ENCODE assay signal across 9 cellular contexts in genomic region chr5:122515709-122516431, GRCh38.
DNase-seq lines count a peak whose midpoint lies in the region; ATAC-seq, FAIRE-seq and TF ChIP-seq lines count a peak whose summit lies in the region.
"Had no signal": no experiment of that assay in that cellular context is flagged by ENCODE, and none has a peak within 500 bp of the region (broad histone marks: within the 10 kb centered on the region; RNA-seq: fewer than 3 reads in every experiment).

No MANE protein-coding gene starts in this region.

- H3K4me1 ChIP-seq in PC-3 (ENCODE audit: insufficient read depth, low read length) (no peaks in the 10 kb centered on the region), H1 (replicated peaks in 1 of 4; ENCODE audit: control insufficient read depth in 3 of 4, insufficient read depth in 4 of 4, low read length in 3 of 4) (peaks cover 0 to 4% (median 0%) of the 10 kb centered on the region in 4 experiments; a peak in 4 of 7 replicates)

- H3K23me2 ChIP-seq in H1 (ENCODE audit: low read depth, low read length), result no peaks in the 10 kb centered on the region

- TF ChIP-seq RAD21 in H1 (IDR thresholded peaks at IDR 0.05 in 1 of 2, conservative IDR thresholded peaks at IDR 0.05 in 1 of 2; ENCODE audit: low read depth in 2 of 2, low read length in 2 of 2), result peak; percentile 99 to 100

- TF ChIP-seq POLR2A in H1 (IDR thresholded peaks at IDR 0.05; ENCODE audit: control extremely low read depth in 1 of 2, low read depth in 2 of 2, low read length in 2 of 2), result no peak

- no peak overlapping the region for H3K23ac ChIP-seq in H1 (ENCODE audit: insufficient read length)

- no peak overlapping the region for H4K8ac ChIP-seq in H1 (ENCODE audit: extremely low read depth, insufficient read depth, low read length)

- ATAC-seq in GM19351 (IDR thresholded peaks at IDR 0.05; ENCODE audit: unreplicated experiment) (peak; percentile 80), PC-3 (peak; percentile 89), HG03139 (IDR thresholded peaks at IDR 0.05; ENCODE audit: unreplicated experiment) (no peak)
- ATAC-seq in effector memory CD8-positive, alpha-beta T cell (replicated peaks), result no peak

- H2AFZ ChIP-seq in PC-3 (ENCODE audit: low read length) (no peak overlapping the region), H1 (ENCODE audit: low read length) (peak overlapping the region; percentile 15; the same call in 1 of the 2 replicates)

- peak overlapping the region; percentile 34; the same call in 1 of the 2 replicates for H2BK15ac ChIP-seq in H1 (ENCODE audit: low read length)

- H3K36me3 Mint-ChIP-seq in effector memory CD8-positive, alpha-beta T cell (ENCODE audit: insufficient read depth), result no peaks in the 10 kb centered on the region

- H3K4me3 Mint-ChIP-seq in effector memory CD8-positive, alpha-beta T cell, result no peak overlapping the region

- no peaks in the 10 kb centered on the region for H3K9me3 ChIP-seq in PC-3 (ENCODE audit: low read length)
- no peaks in the 10 kb centered on the region; a peak in 1 of 4 replicates for H3K9me3 ChIP-seq in H1 (ENCODE audit: insufficient read depth in 2 of 2, low read depth in 1 of 2, low read length in 1 of 2)

- no peaks in the 10 kb centered on the region for H3F3A ChIP-seq in PC-3 (ENCODE audit: low read length, unreplicated experiment)

- POLR2A ChIA-PET in BJ (lab: Charles Lee), result no interaction called here
- POLR2A ChIA-PET in PC-3 (lab: Charles Lee; ENCODE audit: unreplicated experiment), result no interaction called here
- POLR2A ChIA-PET in H1 (lab: Charles Lee; ENCODE audit: partially characterized antibody), result no interaction called here

- H4K5ac ChIP-seq in H1 (ENCODE audit: insufficient read length, low read depth, low read length), result no peak overlapping the region

- peak overlapping the region; percentile 75 for H3K4ac ChIP-seq in H1 (replicated peaks; ENCODE audit: insufficient read length, low read depth, low read length)

- H3K27me3 Mint-ChIP-seq in effector memory CD8-positive, alpha-beta T cell, result peaks cover 0 to 9% of the 10 kb centered on the region in 2 donors

- H3K4me3 ChIP-seq in BJ (ENCODE audit: low read depth, low read length) (no peak overlapping the region), PC-3 (ENCODE audit: low read length) (no peak overlapping the region), H1 (ENCODE audit: extremely low read depth in 1 of 4, insufficient read depth in 2 of 4, low read depth in 3 of 4, low read length in 4 of 4) (no peak overlapping the region)

- H3K14ac ChIP-seq in H1 (ENCODE audit: insufficient read length), result no peak overlapping the region

- intact Hi-C loops in PC-3 (cut with micrococcal nuclease), result loop anchor here (1.0 to 2.0 kb wide), 3 partner anchors 381 to 829 kb away; no protein-coding TSS in a partner anchor

- H3K27ac Mint-ChIP-seq in effector memory CD8-positive, alpha-beta T cell, result no peak overlapping the region

- peak; percentile 95 for FAIRE-seq in H1 (lab: Jason Lieb, UNC)

- no peak overlapping the region; the same call in none of the 2 replicates for H3K18ac ChIP-seq in H1 (ENCODE audit: extremely low read depth, low read length)

- H3K9me2 ChIP-seq in PC-3 (replicated peaks; ENCODE audit: low read length), result no peaks in the 10 kb centered on the region

- peak overlapping the region; percentile 83; the same call in 1 of the 2 replicates for H2BK12ac ChIP-seq in H1 (ENCODE audit: low read depth, low read length)

- H3K4me2 ChIP-seq in PC-3 (ENCODE audit: low read length), result no peak overlapping the region
- no peak overlapping the region for H3K4me2 ChIP-seq in H1 (ENCODE audit: insufficient read depth in 1 of 2, low read depth in 2 of 2, low read length in 2 of 2)

- peak overlapping the region; percentile 60 for H2BK120ac ChIP-seq in H1 (replicated peaks; ENCODE audit: low read depth, low read length)

- H4K91ac ChIP-seq in H1 (replicated peaks; ENCODE audit: insufficient read length, low read length), result peak overlapping the region; percentile 2

- no peaks in the 10 kb centered on the region for H3K36me3 ChIP-seq in BJ (ENCODE audit: control insufficient read depth, insufficient read depth, low read length)
- no peaks in the 10 kb centered on the region for H3K36me3 ChIP-seq in PC-3 (ENCODE audit: low read depth, low read length)
- H3K36me3 ChIP-seq in H1 (ENCODE audit: control insufficient read depth in 2 of 4, insufficient read depth in 4 of 4, low read length in 3 of 4), result no peaks in the 10 kb centered on the region

- no peak for TF ChIP-seq EP300 in H1 (IDR thresholded peaks at IDR 0.05; ENCODE audit: borderline replicate concordance in 1 of 2, low read depth in 2 of 2, low read length in 2 of 2)

- peak overlapping the region; percentile 74 for H2BK20ac ChIP-seq in H1 (ENCODE audit: low read length)

- H4K20me1 ChIP-seq in PC-3 (ENCODE audit: low read length) (no peaks in the 10 kb centered on the region), H1 (replicated peaks in 1 of 2; ENCODE audit: control insufficient read depth in 1 of 2, insufficient read depth in 2 of 2, low read length in 2 of 2) (no peaks in the 10 kb centered on the region)

- H3K9ac ChIP-seq in PC-3 (ENCODE audit: low read length) (no peak overlapping the region), H1 (replicated peaks in 1 of 4; ENCODE audit: extremely low read depth in 1 of 4, low read depth in 3 of 4, low read length in 3 of 4) (no peak overlapping the region)

- H3K79me2 ChIP-seq in PC-3 (ENCODE audit: low read length) (no peaks in the 10 kb centered on the region), H1 (ENCODE audit: control insufficient read depth in 1 of 2, insufficient read depth in 2 of 2, low read length in 2 of 2) (no peaks in the 10 kb centered on the region)

- peak; percentile 76 for TF ChIP-seq CTCF in BJ (IDR thresholded peaks at IDR 0.05; ENCODE audit: insufficient read depth, low read depth, low read length)
- peak; percentile 81 for TF ChIP-seq CTCF in PC-3 (conservative IDR thresholded peaks at IDR 0.05; ENCODE audit: low read depth, low read length)
- TF ChIP-seq CTCF in H1 (IDR thresholded peaks at IDR 0.05; ENCODE audit: control extremely low read depth in 1 of 3, insufficient read depth in 1 of 3, low read depth in 1 of 3, low read length in 3 of 3), result peak; percentile 68 to 91 (median 84)

- H3K9me3 Mint-ChIP-seq in effector memory CD8-positive, alpha-beta T cell, result no peaks in the 10 kb centered on the region

- CTCF ChIA-PET in BJ (lab: Yijun Ruan, JAX), result interaction anchor here (0.6 to 2.1 kb wide), 15 partner anchors 9 to 1095 kb away, joined by 3 to 12 read pairs (median 4); no protein-coding TSS in a partner anchor
- CTCF ChIA-PET in PC-3 (lab: Charles Lee), result interaction anchor here (0.5 to 0.6 kb wide), 2 partner anchors 352 to 379 kb away, joined by 3 to 6 read pairs; no protein-coding TSS in a partner anchor
- CTCF ChIA-PET in H1 (lab: Charles Lee; ENCODE audit: partially characterized antibody), result interaction anchor here (0.6 to 5.3 kb wide), 32 partner anchors 9 to 856 kb away, joined by 3 to 22 read pairs (median 4); no protein-coding TSS in a partner anchor

- H2AK5ac ChIP-seq in H1 (ENCODE audit: low read depth, low read length), result no peak overlapping the region

- no TSS peak for BruUV-seq in PC-3 (replicated peaks; lab: Mats Ljungman, UMichigan)

- no peak overlapping the region for H3K56ac ChIP-seq in H1 (replicated peaks; ENCODE audit: insufficient read length, low read depth, low read length)

- no peaks in the 10 kb centered on the region for H3K27me3 ChIP-seq in BJ (ENCODE audit: control insufficient read depth, insufficient read depth, low read length)
- H3K27me3 ChIP-seq in PC-3 (ENCODE audit: low read length), result no peaks in the 10 kb centered on the region
- H3K27me3 ChIP-seq in H1 (replicated peaks in 1 of 4; ENCODE audit: control insufficient read depth in 3 of 4, extremely low read depth in 1 of 4, insufficient read depth in 3 of 4, low read length in 3 of 4), result no peaks in the 10 kb centered on the region

- H2BK5ac ChIP-seq in H1 (ENCODE audit: low read depth, low read length), result peak overlapping the region; percentile 31; the same call in 1 of the 2 replicates

- H3K4me1 Mint-ChIP-seq in effector memory CD8-positive, alpha-beta T cell (ENCODE audit: low read depth in 2 of 2), result no peaks in the 10 kb centered on the region

- H3K27ac ChIP-seq in PC-3 (ENCODE audit: low read length), result no peak overlapping the region
- peak overlapping the region; percentile 2; the same call in 1 of the 2 replicates for H3K27ac ChIP-seq in H1 (ENCODE audit: low read depth, low read length)
- H3K27ac ChIP-seq: HL-60 had no signal

- no peaks in the 10 kb centered on the region for H3K79me1 ChIP-seq in H1 (ENCODE audit: low read depth, low read length)

- 62% methylated on average over 6 of the region's 6 CpGs; no CpG with 5 or more reads in 1 of the 2 experiments for WGBS in H1 (ENCODE audit: extremely low coverage in 1 of 2, insufficient coverage in 1 of 2, insufficient read length in 1 of 2, insufficient replicate concordance in 2 of 2, low coverage in 1 of 2, low lambda C conversion rate in 2 of 2, missing lambda C conversion rate in 1 of 2), 2 experiments

- DNase-seq in BJ (ENCODE audit: low read depth) (peak; percentile 14), Kasumi-1 (lab: John Stamatoyannopoulos, UW) (peak; percentile 79 to 89), PC-3 (peak; percentile 64), H1 (ENCODE audit: low read depth in 1 of 2, low spot score in 2 of 2) (peak in 1 of 2 experiments; percentile 50), lung microvascular endothelial cell (ENCODE audit: low read depth in 2 of 2) (peak; percentile 71 to 78)
- no peak for DNase-seq in effector memory CD8-positive, alpha-beta T cell

TF ChIP-seq in H1, 55 proteins besides CTCF, POLR2A, EP300 and RAD21:
- TF ChIP-seq CTBP2 (IDR thresholded peaks at IDR 0.05; ENCODE audit: borderline replicate concordance, insufficient read depth, insufficient read length, low read length) (no peak), CEBPB (IDR thresholded peaks at IDR 0.05; ENCODE audit: low read depth, low read length) (0 out of 2 replicates have a peak, but pooled peaks have one; percentile 12), SP2 (IDR thresholded peaks at IDR 0.05; ENCODE audit: low read length) (no peak), BACH1 (IDR thresholded peaks at IDR 0.05; ENCODE audit: low read length) (no peak), MAX (IDR thresholded peaks at IDR 0.05) (peak; percentile 60; the same call in 1 of the 2 replicates), SIN3A (conservative IDR thresholded peaks at IDR 0.05 in 1 of 2, IDR thresholded peaks at IDR 0.05 in 1 of 2; ENCODE audit: low read depth in 1 of 2, low read length in 2 of 2) (0 out of 4 replicates have a peak, but pooled peaks of 1 of the 2 experiments have one; percentile 43)

Comparison
In these comparisons a context has a peak if more than half of its experiments do, and no peak if none do; other contexts are left out.
1. DNase-seq: peak in BJ (single experiment), Kasumi-1 (2 of 2), PC-3 (single experiment) and lung microvascular endothelial cell (2 of 2); none in effector memory CD8-positive, alpha-beta T cell (0 of 3).
2. ATAC-seq: peak in GM19351 (single experiment) and PC-3 (single experiment); none in effector memory CD8-positive, alpha-beta T cell (single experiment) and HG03139 (single experiment).
3. Peak in every context shown above with its lines, with median percentiles within 50 percentile points of each other: CTCF ChIP-seq.